ENCODE assay signal across 23 cellular contexts in genomic region chr1:190179817-190180216, GRCh38.
A peak's percentile ranks its signal among the peaks of the same experiment; 100 is the strongest.
DNase-seq lines count a peak whose midpoint lies in the region; ATAC-seq, FAIRE-seq and TF ChIP-seq lines count a peak whose summit lies in the region.
"Had no signal": no experiment of that assay in that cellular context is flagged by ENCODE, and none has a peak within 500 bp of the region (broad histone marks: within the 10 kb centered on the region; RNA-seq: fewer than 3 reads in every experiment).

No MANE protein-coding gene starts in this region.

- H3K27ac Mint-ChIP-seq in Caco-2 (ENCODE audit: unreplicated experiment) (no peak overlapping the region), osteocyte (ENCODE audit: unreplicated experiment) (no peak overlapping the region)
- H3K27ac Mint-ChIP-seq: immature natural killer cell; naive thymus-derived CD4-positive, alpha-beta T cell had no signal

- no TSS peak for BruUV-seq in Caco-2 (replicated peaks; lab: Mats Ljungman, UMichigan)

- no peaks in the 10 kb centered on the region for H3F3A ChIP-seq in SU-DHL-6 (ENCODE audit: insufficient read depth)

- H3K9me3 ChIP-seq in Caco-2 = no peaks in the 10 kb centered on the region
- no peaks in the 10 kb centered on the region for H3K9me3 ChIP-seq in SU-DHL-6 (ENCODE audit: insufficient read depth, low read length)
- H3K9me3 ChIP-seq: colonic mucosa, SJCRH30 had no signal

- H3K4me3 Mint-ChIP-seq in Caco-2 (ENCODE audit: unreplicated experiment) = no peak overlapping the region
- H3K4me3 Mint-ChIP-seq in osteocyte (ENCODE audit: unreplicated experiment) = no peak overlapping the region
- H3K4me3 Mint-ChIP-seq: immature natural killer cell; naive thymus-derived CD4-positive, alpha-beta T cell had no signal

- peak overlapping the region; percentile 38 for H2AFZ ChIP-seq in SU-DHL-6 (ENCODE audit: low read depth, low read length, severe bottlenecking)
- H2AFZ ChIP-seq: parathyroid adenoma had no signal

- H3K4me3 ChIP-seq in Caco-2 (ENCODE audit: low read depth, low read length) = no peak overlapping the region
- no peak overlapping the region for H3K4me3 ChIP-seq in SU-DHL-6 (ENCODE audit: insufficient read depth, low read length, poor library complexity, severe bottlenecking)
- no peak overlapping the region for H3K4me3 ChIP-seq in fibroblast of villous mesenchyme (ENCODE audit: low read depth, low read length)
- H3K4me3 ChIP-seq: colonic mucosa, SJCRH30 had no signal

- no peak overlapping the region for H3K9ac ChIP-seq in SU-DHL-6 (ENCODE audit: low read length)
- H3K9ac ChIP-seq: parathyroid adenoma had no signal

- H4K20me1 ChIP-seq in SU-DHL-6 (ENCODE audit: low read depth, low read length) = no peaks in the 10 kb centered on the region

- FAIRE-seq in HTR-8/SVneo (lab: Jason Lieb, UNC) = peak; percentile 13
- FAIRE-seq: small intestine had no signal

- H3K27ac ChIP-seq in SU-DHL-6 (ENCODE audit: low read depth, low read length) = no peak overlapping the region
- H3K27ac ChIP-seq: colonic mucosa, parathyroid adenoma, SJCRH30 had no signal

- no peak overlapping the region for H3K4me2 ChIP-seq in SU-DHL-6 (ENCODE audit: low read depth, low read length, poor library complexity, severe bottlenecking)

- H3K79me2 ChIP-seq in SU-DHL-6 (ENCODE audit: insufficient read depth, low read length) = no peaks in the 10 kb centered on the region
- H3K79me2 ChIP-seq: parathyroid adenoma had no signal

- H3K27me3 Mint-ChIP-seq in Caco-2 (ENCODE audit: insufficient read depth, unreplicated experiment) = no peaks in the 10 kb centered on the region
- no peaks in the 10 kb centered on the region for H3K27me3 Mint-ChIP-seq in osteocyte (ENCODE audit: unreplicated experiment)
- H3K27me3 Mint-ChIP-seq: naive thymus-derived CD4-positive, alpha-beta T cell had no signal

- DNase-seq in Caco-2 (peak; percentile 46 to 57), HTR-8/SVneo (ENCODE audit: insufficient read length, low spot score) (peak; percentile 9), fibroblast of villous mesenchyme (ENCODE audit: low read depth) (peak; percentile 23), left cardiac atrium (no peak), osteocyte (ENCODE audit: extremely low spot score, unreplicated experiment) (no peak), DMS 273 (lab: John Stamatoyannopoulos, UW; ENCODE audit: unreplicated experiment) (no peak)
- DNase-seq: activated CD4-positive, alpha-beta T cell treated with anti-CD3 and anti-CD28 coated beads for 1 hour; activated effector memory CD4-positive, alpha-beta T cell treated with anti-CD3 and anti-CD28 coated beads, Interleukin-2, amount 50 U/mL, for 16 hours; amygdala; colonic mucosa; COR-L47; GOT3; immature natural killer cell; Kasumi-1; mammary epithelial cell; naive thymus-derived CD4-positive, alpha-beta T cell; NCI-H1694; NCI-H446; SJCRH30; small intestine had no signal

- no peaks in the 10 kb centered on the region for H3K27me3 ChIP-seq in Caco-2 (replicated peaks; ENCODE audit: control insufficient read depth, insufficient read depth, low read length)
- H3K27me3 ChIP-seq in SU-DHL-6 (ENCODE audit: low read length) = no peaks in the 10 kb centered on the region
- H3K27me3 ChIP-seq: colonic mucosa, SJCRH30 had no signal

- H3K4me1 Mint-ChIP-seq in Caco-2 (ENCODE audit: low read depth, unreplicated experiment) = peaks cover 6% of the 10 kb centered on the region
- peaks cover 14% of the 10 kb centered on the region for H3K4me1 Mint-ChIP-seq in osteocyte (ENCODE audit: unreplicated experiment)
- H3K4me1 Mint-ChIP-seq: immature natural killer cell; naive thymus-derived CD4-positive, alpha-beta T cell had no signal

- CTCF ChIA-PET in Caco-2 (lab: Charles Lee) = no interaction called here

- H3K9me2 ChIP-seq in SU-DHL-6 (replicated peaks; ENCODE audit: insufficient read depth, low read length) = no peaks in the 10 kb centered on the region

- H3K36me3 ChIP-seq in Caco-2 (ENCODE audit: control insufficient read depth, insufficient read depth, low read length) (no peaks in the 10 kb centered on the region), SU-DHL-6 (ENCODE audit: low read length) (no peaks in the 10 kb centered on the region; the same call in 1 of the 2 replicates)
- H3K36me3 ChIP-seq: colonic mucosa, SJCRH30 had no signal

- no peaks in the 10 kb centered on the region for H3K9me3 Mint-ChIP-seq in Caco-2 (ENCODE audit: unreplicated experiment)
- H3K9me3 Mint-ChIP-seq in osteocyte (ENCODE audit: unreplicated experiment) = peaks cover 4% of the 10 kb centered on the region

- ATAC-seq in left cardiac atrium = no peak
- ATAC-seq in GM21825 (IDR thresholded peaks at IDR 0.05; ENCODE audit: unreplicated experiment) = no peak
- ATAC-seq: naive thymus-derived CD4-positive, alpha-beta T cell had no signal

- H3K4me1 ChIP-seq in Caco-2 = peaks cover 12% of the 10 kb centered on the region
- H3K4me1 ChIP-seq: colonic mucosa, parathyroid adenoma, SJCRH30 had no signal

- TF ChIP-seq CTCF in Caco-2 (IDR thresholded peaks at IDR 0.05; ENCODE audit: insufficient read depth in 1 of 2, low read depth in 1 of 2, low read length in 1 of 2, severe bottlenecking in 1 of 2, unreplicated experiment in 1 of 2) (no peak), SU-DHL-6 (IDR thresholded peaks at IDR 0.05; ENCODE audit: insufficient read depth, low read length, poor library complexity, severe bottlenecking) (no peak), fibroblast of villous mesenchyme (IDR thresholded peaks at IDR 0.05; ENCODE audit: insufficient read depth, low read depth, low read length) (no peak), osteocyte (IDR thresholded peaks at IDR 0.05) (no peak)

- H3K36me3 Mint-ChIP-seq in Caco-2 (ENCODE audit: insufficient read depth, unreplicated experiment) (no peaks in the 10 kb centered on the region), osteocyte (ENCODE audit: unreplicated experiment) (no peaks in the 10 kb centered on the region)
- H3K36me3 Mint-ChIP-seq: immature natural killer cell; naive thymus-derived CD4-positive, alpha-beta T cell had no signal

- POLR2A ChIA-PET in Caco-2 (lab: Charles Lee) = no interaction called here

- intact Hi-C loops in Caco-2 (cut with micrococcal nuclease; ENCODE audit: unreplicated experiment) (loop anchor here (1.0 kb wide), 1 partner anchor 77 kb away; no protein-coding TSS in a partner anchor), left cardiac atrium (cut with DNase I) (no loop called here)

Comparison
In these comparisons a context has a peak if more than half of its experiments do, and no peak if none do; other contexts are left out.
1. DNase-seq: peak in Caco-2 (2 of 2), HTR-8/SVneo (single experiment) and fibroblast of villous mesenchyme (single experiment); none in left cardiac atrium (single experiment), osteocyte (single experiment) and DMS 273 (single experiment).